ENCODE assay signal across 13 cellular contexts in the genomic region with DNA sequence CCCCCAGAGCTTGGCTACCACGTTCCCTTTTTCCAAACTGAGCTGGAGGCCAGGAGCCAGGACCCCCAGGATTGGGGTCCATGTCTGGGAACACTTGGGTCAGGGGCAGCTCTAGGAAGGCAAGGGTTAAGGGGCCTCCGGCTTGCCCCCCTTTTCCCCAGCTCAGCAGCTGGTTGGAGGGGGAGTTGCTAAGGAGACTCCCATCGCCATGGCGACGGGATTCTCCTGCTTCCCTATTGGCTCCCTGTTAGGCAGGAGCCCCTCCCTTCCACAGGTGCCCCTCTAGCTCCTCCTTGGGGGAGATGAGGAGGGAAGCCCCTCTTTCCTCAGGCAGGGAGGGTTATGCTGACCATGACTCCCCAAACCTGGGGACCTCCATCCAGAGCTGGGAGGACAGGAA. TPM values are rescaled to one million over a fixed set of nuclear protein-coding genes. Genes with fewer than 3 reads are reported as not detected.
DNase-seq lines count a peak whose midpoint lies in the region; ATAC-seq, FAIRE-seq and TF ChIP-seq lines count a peak whose summit lies in the region.
"Had no signal": no experiment of that assay in that cellular context is flagged by ENCODE, and none has a peak within 500 bp of the region (broad histone marks: within the 10 kb centered on the region; RNA-seq: fewer than 3 reads in every experiment).

No MANE protein-coding gene starts in this region.

- POLR2A ChIA-PET in K562 (lab: Yijun Ruan, JAX): interaction anchor here (0.6 kb wide), 2 partner anchors 9 to 19 kb away, joined by 3 to 4 read pairs; no protein-coding TSS in a partner anchor
- POLR2A ChIA-PET in activated CD4-positive, alpha-beta T cell treated with anti-CD3 and anti-CD28 coated beads, Interleukin-2, amount 10 ng/mL, durations not matched to agents 7 days and 5 days (lab: Charles Lee): no interaction called here

- H3K79me2 ChIP-seq in K562 (ENCODE audit: control insufficient read depth, insufficient read depth, low read length): peaks cover 14% of the 10 kb centered on the region; the same call in 2 of the 3 replicates

- TF ChIP-seq POLR2A in K562 (conservative IDR thresholded peaks at IDR 0.05) (no peak), prostate gland (IDR thresholded peaks at IDR 0.05) (no peak)

- ATAC-seq in K562: no peak
- ATAC-seq: effector memory CD8-positive, alpha-beta T cell had no signal

- DNase-seq in ELR (ENCODE audit: low read depth) (peak; percentile 55), NCI-H1105 (lab: John Stamatoyannopoulos, UW) (peak; percentile 40), K562 (ENCODE audit: extremely low read depth in 1 of 4, low spot score in 3 of 4) (peak; percentile 50 to 56 (median 54)), neural crest cell (ENCODE audit: low read depth, low spot score) (peak; percentile 40), prostate gland (ENCODE audit: low spot score) (no peak)
- no peak for DNase-seq in activated CD4-positive, alpha-beta T cell treated with anti-CD3 and anti-CD28 coated beads, Interleukin-2, amount 10 ng/mL, durations not matched to agents 7 days and 5 days
- DNase-seq in activated naive CD8-positive, alpha-beta T cell treated with anti-CD3 and anti-CD28 coated beads for 36 hours: no peak
- DNase-seq: activated naive CD4-positive, alpha-beta T cell treated with anti-CD3 and anti-CD28 coated beads, Interleukin-2, amount 50 U/mL, for 16 hours; effector memory CD8-positive, alpha-beta T cell; naive B cell; stimulated activated naive CD4-positive, alpha-beta T cell had no signal

- H3K9me1 ChIP-seq in K562 (ENCODE audit: control insufficient read depth, insufficient read depth, low read length): peaks cover 4% of the 10 kb centered on the region

- TF ChIP-seq CTCF in K562 (IDR thresholded peaks at IDR 0.05 in 2 of 3, conservative IDR thresholded peaks at IDR 0.05 in 1 of 3; ENCODE audit: insufficient read depth in 2 of 3, low read depth in 1 of 3, low read length in 3 of 3): no peak
- no peak for TF ChIP-seq CTCF in neural crest cell (conservative IDR thresholded peaks at IDR 0.05)
- no peak for TF ChIP-seq CTCF in prostate gland (IDR thresholded peaks at IDR 0.05)

- H3K4me1 ChIP-seq in K562 (replicated peaks in 1 of 2; ENCODE audit: control insufficient read depth in 2 of 2, insufficient read depth in 2 of 2, low read length in 2 of 2) (peaks cover 14 to 37% of the 10 kb centered on the region in 2 experiments), prostate gland (replicated peaks) (no peaks in the 10 kb centered on the region)

- H3K27me3 ChIP-seq in K562 (ENCODE audit: control insufficient read depth in 2 of 2, insufficient read depth in 2 of 2, low read length in 2 of 2): no peaks in the 10 kb centered on the region
- no peaks in the 10 kb centered on the region for H3K27me3 ChIP-seq in prostate gland (replicated peaks; ENCODE audit: insufficient read depth)

- no TSS peak for BruUV-seq in K562 (replicated peaks; lab: Mats Ljungman, UMichigan)

- H3K4me1 Mint-ChIP-seq in neural crest cell: peaks cover 10% of the 10 kb centered on the region
- peaks cover 12% of the 10 kb centered on the region for H3K4me1 Mint-ChIP-seq in activated CD4-positive, alpha-beta T cell treated with anti-CD3 and anti-CD28 coated beads, Interleukin-2, amount 10 ng/mL, durations not matched to agents 7 days and 5 days
- H3K4me1 Mint-ChIP-seq in activated naive CD8-positive, alpha-beta T cell treated with anti-CD3 and anti-CD28 coated beads for 36 hours: peaks cover 6% of the 10 kb centered on the region
- H3K4me1 Mint-ChIP-seq: naive B cell had no signal

- no peak overlapping the region for H3K27ac Mint-ChIP-seq in neural crest cell (ENCODE audit: unreplicated experiment)
- no peak overlapping the region for H3K27ac Mint-ChIP-seq in activated CD4-positive, alpha-beta T cell treated with anti-CD3 and anti-CD28 coated beads, Interleukin-2, amount 10 ng/mL, durations not matched to agents 7 days and 5 days
- no peak overlapping the region for H3K27ac Mint-ChIP-seq in activated naive CD8-positive, alpha-beta T cell treated with anti-CD3 and anti-CD28 coated beads for 36 hours
- H3K27ac Mint-ChIP-seq: effector memory CD8-positive, alpha-beta T cell had no signal

- H3K27ac ChIP-seq in K562 (ENCODE audit: extremely low read depth, low read depth, low read length) (no peak overlapping the region), prostate gland (no peak overlapping the region)
- H3K27ac ChIP-seq: SK-N-MC had no signal

- CTCF ChIA-PET in K562 (lab: Yijun Ruan, JAX; ENCODE audit: low intra/inter-chr PET ratio): no interaction called here
- CTCF ChIA-PET in activated CD4-positive, alpha-beta T cell treated with anti-CD3 and anti-CD28 coated beads, Interleukin-2, amount 10 ng/mL, durations not matched to agents 7 days and 5 days (lab: Charles Lee): interaction anchor here (1.1 to 1.8 kb wide), 3 partner anchors 19 to 66 kb away, joined by 3 to 4 read pairs (median 4); no protein-coding TSS in a partner anchor

- no peaks in the 10 kb centered on the region for H3K9me3 Mint-ChIP-seq in neural crest cell
- H3K9me3 Mint-ChIP-seq in activated CD4-positive, alpha-beta T cell treated with anti-CD3 and anti-CD28 coated beads, Interleukin-2, amount 10 ng/mL, durations not matched to agents 7 days and 5 days: no peaks in the 10 kb centered on the region
- no peaks in the 10 kb centered on the region for H3K9me3 Mint-ChIP-seq in activated naive CD8-positive, alpha-beta T cell treated with anti-CD3 and anti-CD28 coated beads for 36 hours
- H3K9me3 Mint-ChIP-seq: effector memory CD8-positive, alpha-beta T cell had no signal

- no peak overlapping the region for H3K4me3 Mint-ChIP-seq in neural crest cell
- no peak overlapping the region for H3K4me3 Mint-ChIP-seq in activated CD4-positive, alpha-beta T cell treated with anti-CD3 and anti-CD28 coated beads, Interleukin-2, amount 10 ng/mL, durations not matched to agents 7 days and 5 days
- no peak overlapping the region for H3K4me3 Mint-ChIP-seq in activated naive CD8-positive, alpha-beta T cell treated with anti-CD3 and anti-CD28 coated beads for 36 hours
- H3K4me3 Mint-ChIP-seq: effector memory CD8-positive, alpha-beta T cell; naive B cell had no signal

- no peak for FAIRE-seq in K562 (lab: Jason Lieb, UNC)
- FAIRE-seq: G401.6 had no signal

- peaks cover 55% of the 10 kb centered on the region; the same call in 2 of the 3 replicates for H3K36me3 ChIP-seq in K562 (ENCODE audit: control insufficient read depth, insufficient read depth, low read length)
- no peaks in the 10 kb centered on the region for H3K36me3 ChIP-seq in prostate gland

- H3K36me3 Mint-ChIP-seq in neural crest cell (ENCODE audit: low read depth): no peaks in the 10 kb centered on the region
- no peaks in the 10 kb centered on the region for H3K36me3 Mint-ChIP-seq in activated CD4-positive, alpha-beta T cell treated with anti-CD3 and anti-CD28 coated beads, Interleukin-2, amount 10 ng/mL, durations not matched to agents 7 days and 5 days (ENCODE audit: low read depth)
- peaks cover 2% of the 10 kb centered on the region for H3K36me3 Mint-ChIP-seq in activated naive CD8-positive, alpha-beta T cell treated with anti-CD3 and anti-CD28 coated beads for 36 hours
- H3K36me3 Mint-ChIP-seq: naive B cell had no signal

- H3K4me3 ChIP-seq in K562 (no peak overlapping the region), prostate gland (no peak overlapping the region)
- H3K4me3 ChIP-seq: SK-N-MC had no signal

- no peak overlapping the region for H3K9ac ChIP-seq in K562 (ENCODE audit: insufficient read depth in 1 of 2, low read depth in 2 of 2, low read length in 2 of 2)

- intact Hi-C loops in K562 (cut with micrococcal nuclease): no loop called here
- intact Hi-C loops in prostate gland (cut with DNase I): no loop called here

- peaks cover 17% of the 10 kb centered on the region for H4K20me1 ChIP-seq in K562 (replicated peaks; ENCODE audit: control insufficient read depth, insufficient read depth, low read length)

- in situ Hi-C loops in K562 (cut with MboI): no loop called here

- H3K9me3 ChIP-seq in K562 (replicated peaks; ENCODE audit: control insufficient read depth, insufficient read depth, low read depth, low read length): no peaks in the 10 kb centered on the region
- no peaks in the 10 kb centered on the region for H3K9me3 ChIP-seq in prostate gland

- H2AFZ ChIP-seq in K562 (ENCODE audit: low read depth, low read length): no peak overlapping the region

- WGBS in K562 (ENCODE audit: insufficient coverage, low coverage, missing lambda C conversion rate): 87% methylated on average over 3 of the region's 5 CpGs
- 35% methylated on average over 5 of the region's 5 CpGs for WGBS in prostate gland

- TF ChIP-seq EP300 in K562 (IDR thresholded peaks at IDR 0.05; ENCODE audit: low read length): no peak

- H3K27me3 Mint-ChIP-seq in neural crest cell (ENCODE audit: low read depth): peaks cover 2% of the 10 kb centered on the region
- H3K27me3 Mint-ChIP-seq in activated CD4-positive, alpha-beta T cell treated with anti-CD3 and anti-CD28 coated beads, Interleukin-2, amount 10 ng/mL, durations not matched to agents 7 days and 5 days: no peaks in the 10 kb centered on the region
- peaks cover 6% of the 10 kb centered on the region for H3K27me3 Mint-ChIP-seq in activated naive CD8-positive, alpha-beta T cell treated with anti-CD3 and anti-CD28 coated beads for 36 hours
- H3K27me3 Mint-ChIP-seq: effector memory CD8-positive, alpha-beta T cell had no signal

- H3K4me2 ChIP-seq in K562 (ENCODE audit: insufficient read depth, low read length): no peak overlapping the region

- TF ChIP-seq RAD21 in K562 (CRISPR knock-in tag; conservative IDR thresholded peaks at IDR 0.05 in 1 of 2, IDR thresholded peaks at IDR 0.05 in 1 of 2): no peak

RNA-seq across cellular contexts. Expression of a gene that starts 33.9 kb away (rescaled TPM):
- 30.8 and 75.5 TPM in 2 replicates for total RNA-seq in K562 (2011; cell fraction: chromatin; rRNA removed; ENCODE audit: low replicate concordance)
- total RNA-seq in K562 (2011; cell fraction: nucleolus; rRNA removed): 29.5 and 33.3 TPM in 2 replicates
- 27.9 and 30.0 TPM in 2 replicates for total RNA-seq in K562 (2011; cell fraction: nucleoplasm; rRNA removed)
- total RNA-seq in K562 (2014; rRNA removed) (4.2 and 4.7 TPM in 2 replicates), K562 (2014; rRNA removed; fragmentation: Illumina TruSeq; extraction: Trizol) (3.2 and 3.6 TPM in 2 replicates), K562 (2015; rRNA removed; fragmentation: Illumina TruSeq; extraction: Trizol) (4.6 and 5.1 TPM in 2 replicates), K562 (2021) (25.5 and 26.9 TPM in 2 replicates), neural crest cell (1.5 and 2.1 TPM in 2 replicates), prostate gland (10 to 100 TPM; 14.5 to 15.1 TPM)
- polyA plus RNA-seq in K562 (2011; rRNA removed) (6.0 and 7.6 TPM in 2 replicates), K562 (2014; fragmentation: Illumina TruSeq; extraction: Trizol) (15.1 and 16.5 TPM in 2 replicates), K562 (2014; fragmentation: Nextera tagmentation; extraction: Ambion mirVana) (under 1 TPM; 0.66 to 0.68 TPM), K562 (2014; rRNA removed) (14.2 and 14.3 TPM in 2 replicates)
- 7.1 and 9.9 TPM in 2 replicates for polyA plus RNA-seq in K562 (2011; cell fraction: cytosol; rRNA removed)
- 16.4 and 26.9 TPM in 2 replicates for polyA plus RNA-seq in K562 (2011; cell fraction: nucleus; rRNA removed)
- 12.3 and 18.3 TPM in 2 replicates for polyA plus RNA-seq in K562 (2012)
- polyA minus RNA-seq in K562 (2011; rRNA and poly(A)+ RNA removed): 4.5 and 7.0 TPM in 2 replicates
- 14.0 and 20.1 TPM in 2 replicates for polyA minus RNA-seq in K562 (2011; cell fraction: cytosol; rRNA and poly(A)+ RNA removed)
- 8.8 and 9.9 TPM in 2 replicates for polyA minus RNA-seq in K562 (2011; cell fraction: nucleus; rRNA and poly(A)+ RNA removed)
- 10 to 100 TPM; 12.7 to 14.3 TPM for total RNA-seq in activated CD4-positive, alpha-beta T cell treated with anti-CD3 and anti-CD28 coated beads, Interleukin-2, amount 10 ng/mL, durations not matched to agents 7 days and 5 days
- 10 to 100 TPM; 10.6 to 11.4 TPM for total RNA-seq in activated naive CD8-positive, alpha-beta T cell treated with anti-CD3 and anti-CD28 coated beads for 36 hours

RNA-seq across cellular contexts. Expression of a gene that starts 48.9 kb away (rescaled TPM):
- total RNA-seq in K562 (2011; cell fraction: chromatin; rRNA removed; ENCODE audit: low replicate concordance): 50.9 and 183 TPM in 2 replicates
- total RNA-seq in K562 (2011; cell fraction: nucleolus; rRNA removed): 102 and 110 TPM in 2 replicates
- total RNA-seq in K562 (2011; cell fraction: nucleoplasm; rRNA removed): 55.9 and 62.1 TPM in 2 replicates
- total RNA-seq in K562 (2014; rRNA removed) (78.3 and 99.2 TPM in 2 replicates), K562 (2014; rRNA removed; fragmentation: Illumina TruSeq; extraction: Trizol) (52.7 and 64.4 TPM in 2 replicates), K562 (2015; rRNA removed; fragmentation: Illumina TruSeq; extraction: Trizol) (81.5 and 82.9 TPM in 2 replicates), K562 (2021) (95.6 and 96.4 TPM in 2 replicates), neural crest cell (79.7 and 82.5 TPM in 2 replicates), prostate gland (10 to 100 TPM; 93.4 to 94.2 TPM)
- polyA plus RNA-seq in K562 (2011; rRNA removed) (62.6 and 72.0 TPM in 2 replicates), K562 (2014; fragmentation: Illumina TruSeq; extraction: Trizol) (56.1 and 61.8 TPM in 2 replicates), K562 (2014; fragmentation: Nextera tagmentation; extraction: Ambion mirVana) (1 to 10 TPM; 2.1 to 8.3 TPM), K562 (2014; rRNA removed) (64.3 and 67.5 TPM in 2 replicates)
- polyA plus RNA-seq in K562 (2011; cell fraction: cytosol; rRNA removed): 55.6 and 109 TPM in 2 replicates
- polyA plus RNA-seq in K562 (2011; cell fraction: nucleus; rRNA removed): 51.7 and 82.4 TPM in 2 replicates
- polyA plus RNA-seq in K562 (2012): 62.6 and 63.7 TPM in 2 replicates
- 54.1 and 87.9 TPM in 2 replicates for polyA minus RNA-seq in K562 (2011; rRNA and poly(A)+ RNA removed)
- 50.6 and 75.7 TPM in 2 replicates for polyA minus RNA-seq in K562 (2011; cell fraction: cytosol; rRNA and poly(A)+ RNA removed)
- 28.0 and 39.2 TPM in 2 replicates for polyA minus RNA-seq in K562 (2011; cell fraction: nucleus; rRNA and poly(A)+ RNA removed)
- total RNA-seq in activated CD4-positive, alpha-beta T cell treated with anti-CD3 and anti-CD28 coated beads, Interleukin-2, amount 10 ng/mL, durations not matched to agents 7 days and 5 days: 10 to 100 TPM; 68.3 to 93.8 TPM
- 10 to 100 TPM; 69.3 to 72.2 TPM for total RNA-seq in activated naive CD8-positive, alpha-beta T cell treated with anti-CD3 and anti-CD28 coated beads for 36 hours

RNA-seq across cellular contexts. Expression of a gene that starts 50.9 kb away (rescaled TPM):
- total RNA-seq in K562 (2011; cell fraction: chromatin; rRNA removed; ENCODE audit: low replicate concordance): 143 and 313 TPM in 2 replicates
- 204 and 248 TPM in 2 replicates for total RNA-seq in K562 (2011; cell fraction: nucleolus; rRNA removed)
- 196 and 198 TPM in 2 replicates for total RNA-seq in K562 (2011; cell fraction: nucleoplasm; rRNA removed)
- total RNA-seq in K562 (2014; rRNA removed) (374 and 442 TPM in 2 replicates), K562 (2014; rRNA removed; fragmentation: Illumina TruSeq; extraction: Trizol) (92.4 and 108 TPM in 2 replicates), K562 (2015; rRNA removed; fragmentation: Illumina TruSeq; extraction: Trizol) (227 and 233 TPM in 2 replicates), K562 (2021) (220 and 242 TPM in 2 replicates), neural crest cell (164 TPM in 2 replicates), prostate gland (100 to 1,000 TPM; 135 to 159 TPM)
- polyA plus RNA-seq in K562 (2011; rRNA removed) (298 and 334 TPM in 2 replicates), K562 (2014; fragmentation: Illumina TruSeq; extraction: Trizol) (188 and 265 TPM in 2 replicates), K562 (2014; fragmentation: Nextera tagmentation; extraction: Ambion mirVana) (10 to 100 TPM in 1 of 2 experiments, 1 to 10 TPM in 1; 6.6 to 12.8 TPM), K562 (2014; rRNA removed) (481 and 538 TPM in 2 replicates)
- polyA plus RNA-seq in K562 (2011; cell fraction: cytosol; rRNA removed): 268 and 380 TPM in 2 replicates
- 1,074 and 1,365 TPM in 2 replicates for polyA plus RNA-seq in K562 (2011; cell fraction: nucleus; rRNA removed)
- 226 and 230 TPM in 2 replicates for polyA plus RNA-seq in K562 (2012)
- polyA minus RNA-seq in K562 (2011; rRNA and poly(A)+ RNA removed): 76.0 and 124 TPM in 2 replicates
- polyA minus RNA-seq in K562 (2011; cell fraction: cytosol; rRNA and poly(A)+ RNA removed): 83.3 and 94.9 TPM in 2 replicates
- polyA minus RNA-seq in K562 (2011; cell fraction: nucleus; rRNA and poly(A)+ RNA removed): 51.0 and 68.2 TPM in 2 replicates
- 100 to 1,000 TPM; 200 to 205 TPM for total RNA-seq in activated CD4-positive, alpha-beta T cell treated with anti-CD3 and anti-CD28 coated beads, Interleukin-2, amount 10 ng/mL, durations not matched to agents 7 days and 5 days
- 100 to 1,000 TPM; 242 to 252 TPM for total RNA-seq in activated naive CD8-positive, alpha-beta T cell treated with anti-CD3 and anti-CD28 coated beads for 36 hours

Comparison
In these comparisons a context has a peak if more than half of its experiments do, and no peak if none do; other contexts are left out.
1. DNase-seq: peak in ELR (single experiment), NCI-H1105 (single experiment), K562 (4 of 4) and neural crest cell (single experiment); none in activated CD4-positive, alpha-beta T cell treated with anti-CD3 and anti-CD28 coated beads, Interleukin-2, amount 10 ng/mL, durations not matched to agents 7 days and 5 days (single experiment), activated naive CD8-positive, alpha-beta T cell treated with anti-CD3 and anti-CD28 coated beads for 36 hours (single experiment) and prostate gland (single experiment).